In genomic region chr2:19933351-19933981, GRCh38 we compare ENCODE assay signal across 11 cellular contexts. TPM values are rescaled to one million over a fixed set of nuclear protein-coding genes. Genes with fewer than 3 reads are reported as not detected.
DNase-seq lines count a peak whose midpoint lies in the region; ATAC-seq and TF ChIP-seq lines count a peak whose summit lies in the region.
"Had no signal": no experiment of that assay in that cellular context is flagged by ENCODE, and none has a peak within 500 bp of the region (broad histone marks: within the 10 kb centered on the region; RNA-seq: fewer than 3 reads in every experiment).

No MANE protein-coding gene starts in this region.

- H3K27ac Mint-ChIP-seq in endothelial cell (ENCODE audit: unreplicated experiment), result peak overlapping the region; percentile 75
- no peak overlapping the region for H3K27ac Mint-ChIP-seq in activated CD8-positive, alpha-beta T cell treated with anti-CD3 and anti-CD28 coated beads, Interleukin-2, amount 10 ng/mL, durations not matched to agents 7 days and 5 days
- H3K27ac Mint-ChIP-seq: activated naive CD8-positive, alpha-beta T cell treated with anti-CD3 and anti-CD28 coated beads for 36 hours had no signal

- in situ Hi-C loops in transverse colon (cut with MboI; ENCODE audit: low pct_ligation_motif_present in 1 of 4, low pct_unique_long_range_greater_than_20kb in 1 of 4, low sequenced_read_pairs in 3 of 4), result no loop called here

- POLR2A ChIA-PET in activated CD8-positive, alpha-beta T cell treated with anti-CD3 and anti-CD28 coated beads, Interleukin-2, amount 10 ng/mL, durations not matched to agents 7 days and 5 days (lab: Charles Lee), result no interaction called here

- peak overlapping the region; percentile 54 for H3K27ac ChIP-seq in cardiac muscle cell
- H3K27ac ChIP-seq in heart left ventricle, result no peak overlapping the region
- H3K27ac ChIP-seq in upper lobe of right lung, result peak overlapping the region; percentile 4
- H3K27ac ChIP-seq in transverse colon, result no peak overlapping the region
- H3K27ac ChIP-seq: BLaER1, right lobe of liver had no signal

- WGBS in heart left ventricle, 4 donors, result 41 to 52% (median 45%) methylated on average over 5 of the region's 5 CpGs
- 70 to 74% methylated on average over 5 of the region's 5 CpGs for WGBS in transverse colon (ENCODE audit: low coverage in 1 of 2), 2 donors

- no peak for TF ChIP-seq CTCF in cardiac muscle cell (IDR thresholded peaks at IDR 0.05; ENCODE audit: low read depth, low read length)
- TF ChIP-seq CTCF in heart left ventricle (IDR thresholded peaks at IDR 0.05), result no peak
- no peak for TF ChIP-seq CTCF in endothelial cell (IDR thresholded peaks at IDR 0.05; ENCODE audit: unreplicated experiment)
- TF ChIP-seq CTCF in upper lobe of right lung (IDR thresholded peaks at IDR 0.05), result no peak
- no peak for TF ChIP-seq CTCF in transverse colon (IDR thresholded peaks at IDR 0.05)

- H3K9me3 ChIP-seq in cardiac muscle cell (ENCODE audit: low read depth), result no peaks in the 10 kb centered on the region
- peaks cover 0 to 12% (median 4%) of the 10 kb centered on the region in 12 donors for H3K9me3 ChIP-seq in heart left ventricle
- H3K9me3 ChIP-seq in upper lobe of right lung, result no peaks in the 10 kb centered on the region
- peaks cover 3 to 5% of the 10 kb centered on the region in 2 donors for H3K9me3 ChIP-seq in transverse colon
- H3K9me3 ChIP-seq: right lobe of liver had no signal

- H3K9me3 Mint-ChIP-seq in endothelial cell (ENCODE audit: unreplicated experiment), result no peaks in the 10 kb centered on the region
- peaks cover 1% of the 10 kb centered on the region for H3K9me3 Mint-ChIP-seq in activated CD8-positive, alpha-beta T cell treated with anti-CD3 and anti-CD28 coated beads, Interleukin-2, amount 10 ng/mL, durations not matched to agents 7 days and 5 days (ENCODE audit: insufficient read depth)

- intact Hi-C loops in heart left ventricle (cut with DNase I), result no loop called here
- intact Hi-C loops in upper lobe of right lung (cut with DNase I), result no loop called here
- intact Hi-C loops in transverse colon (cut with DNase I; ENCODE audit: low total_unique reads), result no loop called here

- DNase-seq in cardiac muscle cell (ENCODE audit: low read depth in 1 of 2, low spot score in 1 of 2), result peak in 1 of 2 donors; percentile 80
- no peak for DNase-seq in heart left ventricle
- peak; percentile 41 for DNase-seq in HPDE6-E6E7 (ENCODE audit: extremely low spot score)
- DNase-seq in endothelial cell (ENCODE audit: low spot score), result no peak
- DNase-seq in upper lobe of right lung, result no peak
- no peak for DNase-seq in activated CD8-positive, alpha-beta T cell treated with anti-CD3 and anti-CD28 coated beads, Interleukin-2, amount 10 ng/mL, durations not matched to agents 7 days and 5 days
- DNase-seq in anterior cingulate cortex (lab: John Stamatoyannopoulos, UW), result no peak
- no peak for DNase-seq in transverse colon
- DNase-seq: activated naive CD8-positive, alpha-beta T cell treated with anti-CD3 and anti-CD28 coated beads for 36 hours; right lobe of liver had no signal

- no peak overlapping the region for H3K4me3 Mint-ChIP-seq in endothelial cell (ENCODE audit: unreplicated experiment)
- no peak overlapping the region for H3K4me3 Mint-ChIP-seq in activated CD8-positive, alpha-beta T cell treated with anti-CD3 and anti-CD28 coated beads, Interleukin-2, amount 10 ng/mL, durations not matched to agents 7 days and 5 days
- H3K4me3 Mint-ChIP-seq: activated naive CD8-positive, alpha-beta T cell treated with anti-CD3 and anti-CD28 coated beads for 36 hours had no signal

- ATAC-seq in heart left ventricle, result no peak
- ATAC-seq in upper lobe of right lung, result peak; percentile 63
- no peak for ATAC-seq in activated CD8-positive, alpha-beta T cell treated with anti-CD3 and anti-CD28 coated beads, Interleukin-2, amount 10 ng/mL, durations not matched to agents 7 days and 5 days

- no peak for TF ChIP-seq POLR2A in heart left ventricle (IDR thresholded peaks at IDR 0.05)
- TF ChIP-seq POLR2A in transverse colon (IDR thresholded peaks at IDR 0.05), result no peak

- H3K4me1 Mint-ChIP-seq in endothelial cell (ENCODE audit: unreplicated experiment), result peaks cover 8% of the 10 kb centered on the region
- no peaks in the 10 kb centered on the region for H3K4me1 Mint-ChIP-seq in activated CD8-positive, alpha-beta T cell treated with anti-CD3 and anti-CD28 coated beads, Interleukin-2, amount 10 ng/mL, durations not matched to agents 7 days and 5 days (ENCODE audit: low read depth)
- H3K4me1 Mint-ChIP-seq: activated naive CD8-positive, alpha-beta T cell treated with anti-CD3 and anti-CD28 coated beads for 36 hours had no signal

- TF ChIP-seq EP300 in transverse colon (IDR thresholded peaks at IDR 0.05; ENCODE audit: low read depth), result no peak

- H3K4me3 ChIP-seq in cardiac muscle cell, result no peak overlapping the region
- H3K4me3 ChIP-seq in heart left ventricle, result no peak overlapping the region
- H3K4me3 ChIP-seq in upper lobe of right lung, result no peak overlapping the region
- no peak overlapping the region for H3K4me3 ChIP-seq in transverse colon
- H3K4me3 ChIP-seq: BLaER1, right lobe of liver had no signal

- H3K36me3 ChIP-seq in cardiac muscle cell (peaks cover 43% of the 10 kb centered on the region), heart left ventricle (peaks cover 0 to 80% (median 31%) of the 10 kb centered on the region in 9 donors), upper lobe of right lung (peaks cover 41% of the 10 kb centered on the region), transverse colon (peaks cover 0 to 36% (median 5%) of the 10 kb centered on the region in 4 donors)
- H3K36me3 ChIP-seq: BLaER1 had no signal

- H3K27me3 ChIP-seq in cardiac muscle cell (no peaks in the 10 kb centered on the region), heart left ventricle (no peaks in the 10 kb centered on the region), upper lobe of right lung (no peaks in the 10 kb centered on the region), transverse colon (no peaks in the 10 kb centered on the region)
- H3K27me3 ChIP-seq: BLaER1, right lobe of liver had no signal

- CTCF ChIA-PET in activated CD8-positive, alpha-beta T cell treated with anti-CD3 and anti-CD28 coated beads, Interleukin-2, amount 10 ng/mL, durations not matched to agents 7 days and 5 days (lab: Charles Lee), result interaction anchor here (1.0 kb wide), 2 partner anchors 82 to 165 kb away, joined by 3 read pairs; no protein-coding TSS in a partner anchor

- H3K27me3 Mint-ChIP-seq in endothelial cell (ENCODE audit: unreplicated experiment), result no peaks in the 10 kb centered on the region
- H3K27me3 Mint-ChIP-seq in activated CD8-positive, alpha-beta T cell treated with anti-CD3 and anti-CD28 coated beads, Interleukin-2, amount 10 ng/mL, durations not matched to agents 7 days and 5 days (ENCODE audit: low read depth), result no peaks in the 10 kb centered on the region
- H3K27me3 Mint-ChIP-seq: activated naive CD8-positive, alpha-beta T cell treated with anti-CD3 and anti-CD28 coated beads for 36 hours had no signal

- H3K36me3 Mint-ChIP-seq in endothelial cell (ENCODE audit: low read depth, unreplicated experiment), result peaks cover 6% of the 10 kb centered on the region
- H3K36me3 Mint-ChIP-seq in activated CD8-positive, alpha-beta T cell treated with anti-CD3 and anti-CD28 coated beads, Interleukin-2, amount 10 ng/mL, durations not matched to agents 7 days and 5 days (ENCODE audit: low read depth), result peaks cover 20% of the 10 kb centered on the region

- H3K4me1 ChIP-seq in cardiac muscle cell (ENCODE audit: low read depth) (peaks cover 4% of the 10 kb centered on the region), heart left ventricle (no peaks in the 10 kb centered on the region), upper lobe of right lung (no peaks in the 10 kb centered on the region), transverse colon (no peaks in the 10 kb centered on the region)
- H3K4me1 ChIP-seq: BLaER1, right lobe of liver had no signal

RNA-seq across cellular contexts. Expression of gene TTC32, which starts 31.7 kb away (rescaled TPM):
- total RNA-seq in cardiac muscle cell, result 19.3 and 23.0 TPM in 2 replicates
- polyA plus RNA-seq in cardiac muscle cell, result 36.3 and 57.0 TPM in 2 replicates
- 1 to 10 TPM; 2.6 to 9.8 (median 6.3) TPM for total RNA-seq in heart left ventricle
- 10 to 100 TPM in 1 of 2 donors, 1 to 10 TPM in 1; 6.3 to 10.3 TPM for polyA plus RNA-seq in heart left ventricle
- 9.4 TPM for total RNA-seq in endothelial cell (ENCODE audit: unreplicated experiment)
- total RNA-seq in upper lobe of right lung, result 12.4 TPM
- total RNA-seq in activated CD8-positive, alpha-beta T cell treated with anti-CD3 and anti-CD28 coated beads, Interleukin-2, amount 10 ng/mL, durations not matched to agents 7 days and 5 days, result 10 to 100 TPM; 19.3 to 21.9 TPM
- 10 to 100 TPM in 2 of 4 donors, 1 to 10 TPM in 2; 3.0 to 23.3 (median 9.9) TPM for total RNA-seq in transverse colon

RNA-seq across cellular contexts. Expression of gene WDR35, which starts 56.4 kb away (rescaled TPM):
- total RNA-seq in cardiac muscle cell (6.9 and 10.1 TPM in 2 replicates), heart left ventricle (1 to 10 TPM; 3.1 to 8.5 (median 5.1) TPM), endothelial cell (ENCODE audit: unreplicated experiment) (10.3 TPM), upper lobe of right lung (7.3 TPM), transverse colon (1 to 10 TPM in 3 of 4 donors, under 1 TPM in 1; 0.37 to 4.8 (median 2.0) TPM)
- polyA plus RNA-seq in cardiac muscle cell (4.8 and 6.7 TPM in 2 replicates), heart left ventricle (1 to 10 TPM; 1.1 to 4.8 TPM)
- total RNA-seq in activated CD8-positive, alpha-beta T cell treated with anti-CD3 and anti-CD28 coated beads, Interleukin-2, amount 10 ng/mL, durations not matched to agents 7 days and 5 days, result 1 to 10 TPM; 2.9 to 3.9 TPM

Comparison
In these comparisons a context has a peak if more than half of its experiments do, and no peak if none do; other contexts are left out.
1. H3K27ac ChIP-seq: peak in cardiac muscle cell (single experiment) and upper lobe of right lung (single experiment); none in heart left ventricle (0 of 12) and transverse colon (0 of 4).